ENCODE assay signal across 23 cellular contexts in genomic region chr7:143048827-143049226, GRCh38. TPM values are rescaled to one million over a fixed set of nuclear protein-coding genes. Genes with fewer than 3 reads are reported as not detected.
DNase-seq lines count a peak whose midpoint lies in the region; ATAC-seq and TF ChIP-seq lines count a peak whose summit lies in the region.
"Had no signal": no experiment of that assay in that cellular context is flagged by ENCODE, and none has a peak within 500 bp of the region (broad histone marks: within the 10 kb centered on the region; RNA-seq: fewer than 3 reads in every experiment).

No MANE protein-coding gene starts in this region.

- H3K9ac ChIP-seq in BLaER1 treated with 17β-estradiol and CSF1 and Interleukin-3, amounts not matched to agents 10 nM and 100 nM: no peak overlapping the region; a peak in 1 of 22 replicates
- no peak overlapping the region for H3K9ac ChIP-seq in mammary epithelial cell (ENCODE audit: insufficient read depth, low read length)

- H3K4me1 ChIP-seq in BLaER1 treated with 17β-estradiol and CSF1 and Interleukin-3, amounts not matched to agents 10 nM and 100 nM: peaks cover 31 to 51% (median 42%) of the 10 kb centered on the region in 10 experiments
- H3K4me1 ChIP-seq in mammary epithelial cell (ENCODE audit: insufficient read depth, low read length) (no peaks in the 10 kb centered on the region), psoas muscle (no peaks in the 10 kb centered on the region)

- peak overlapping the region; percentile 71 to 92 (median 86) for H3K4me2 ChIP-seq in BLaER1 treated with 17β-estradiol and CSF1 and Interleukin-3, amounts not matched to agents 10 nM and 100 nM
- no peak overlapping the region for H3K4me2 ChIP-seq in mammary epithelial cell (ENCODE audit: insufficient read depth, low read depth, low read length)

- dilution Hi-C loops in mammary epithelial cell (cut with HindIII; ENCODE audit: low sequenced_read_pairs): no loop called here

- BruUV-seq in mammary epithelial cell (replicated peaks; lab: Mats Ljungman, UMichigan): no TSS peak

- H2AFZ ChIP-seq in mammary epithelial cell (ENCODE audit: low read depth, low read length): no peak overlapping the region

- no peaks in the 10 kb centered on the region for H4K20me1 ChIP-seq in BLaER1 treated with 17β-estradiol and CSF1 and Interleukin-3, amounts not matched to agents 10 nM and 100 nM
- H4K20me1 ChIP-seq in mammary epithelial cell (ENCODE audit: insufficient read depth, low read length): no peaks in the 10 kb centered on the region

- in situ Hi-C loops in mammary epithelial cell (cut with MboI; ENCODE audit: low sequenced_read_pairs in 2 of 2): no loop called here

- ATAC-seq in psoas muscle (no peak), HG03342 (IDR thresholded peaks at IDR 0.05; ENCODE audit: unreplicated experiment) (no peak), HG03571 (IDR thresholded peaks at IDR 0.05; ENCODE audit: unreplicated experiment) (no peak)
- ATAC-seq: stimulated activated memory B cell treated with anti-CD40 and anti-IgM and Interleukin-4, amounts not matched to agents 10 μg/mL and 1 μg/mL and 100 μg/mL, for 72 hours had no signal

- intact Hi-C loops in mammary epithelial cell (cut with micrococcal nuclease): no loop called here
- intact Hi-C loops in psoas muscle (cut with DNase I): no loop called here

- H3K79me2 ChIP-seq in mammary epithelial cell (ENCODE audit: insufficient read depth, low read length): no peaks in the 10 kb centered on the region

- H3K9me3 ChIP-seq in BLaER1 treated with 17β-estradiol and CSF1 and Interleukin-3, amounts not matched to agents 10 nM and 100 nM (replicated peaks in 1 of 11): no peaks in the 10 kb centered on the region
- H3K9me3 ChIP-seq in mammary epithelial cell (replicated peaks; ENCODE audit: insufficient read depth, low read length) (no peaks in the 10 kb centered on the region), psoas muscle (no peaks in the 10 kb centered on the region)
- H3K9me3 ChIP-seq: right atrium auricular region, tibial artery had no signal

- CTCF ChIA-PET in mammary epithelial cell (lab: Charles Lee; ENCODE audit: low non-redundant PET): no interaction called here

- H3K27me3 ChIP-seq in BLaER1 treated with 17β-estradiol and CSF1 and Interleukin-3, amounts not matched to agents 10 nM and 100 nM: no peaks in the 10 kb centered on the region
- H3K27me3 ChIP-seq in mammary epithelial cell (ENCODE audit: insufficient read depth, low read length): no peaks in the 10 kb centered on the region
- H3K27me3 ChIP-seq in psoas muscle (ENCODE audit: insufficient read depth in 3 of 3, low read length in 2 of 3): peaks cover 0 to 3% (median 0%) of the 10 kb centered on the region in 3 donors
- H3K27me3 ChIP-seq: brain microvascular endothelial cell, right atrium auricular region, tibial artery had no signal

- peak overlapping the region in 2 of 10 experiments; percentile 8 to 28; a peak in 2 of 20 replicates for H3K4me3 ChIP-seq in BLaER1 treated with 17β-estradiol and CSF1 and Interleukin-3, amounts not matched to agents 10 nM and 100 nM
- H3K4me3 ChIP-seq in mammary epithelial cell (replicated peaks in 1 of 3; ENCODE audit: insufficient read depth in 1 of 3, low read depth in 2 of 3, low read length in 3 of 3) (no peak overlapping the region), psoas muscle (no peak overlapping the region)
- H3K4me3 ChIP-seq: right atrium auricular region, tibial artery had no signal

- DNase-seq in AG08395 (ENCODE audit: low spot score) (peak; percentile 8), mammary epithelial cell (peak; percentile 4), psoas muscle (no peak), NCI-H128 (lab: John Stamatoyannopoulos, UW; ENCODE audit: unreplicated experiment) (no peak)
- DNase-seq: activated CD4-positive, CD25-positive, alpha-beta regulatory T cell; brain microvascular endothelial cell; cortex of kidney; DND-41; hypothalamus; naive B cell; NCI-H1417 treated with DMSO at 0.1 percent for 48 hours; NCI-H524; T-helper 9 cell; tibial artery had no signal

- peak overlapping the region in 3 of 11 experiments; percentile 3 to 47 (median 24); a peak in 4 of 22 replicates for H3K27ac ChIP-seq in BLaER1 treated with 17β-estradiol and CSF1 and Interleukin-3, amounts not matched to agents 10 nM and 100 nM
- no peak overlapping the region for H3K27ac ChIP-seq in mammary epithelial cell (ENCODE audit: insufficient read depth, low read depth, low read length)
- peak overlapping the region; percentile 46 for H3K27ac ChIP-seq in psoas muscle
- H3K27ac ChIP-seq: brain microvascular endothelial cell, tibial artery had no signal

- TF ChIP-seq CTCF in mammary epithelial cell (conservative IDR thresholded peaks at IDR 0.05 in 1 of 2, IDR thresholded peaks at IDR 0.05 in 1 of 2; ENCODE audit: extremely low read depth in 1 of 2, insufficient read depth in 1 of 2, low read depth in 1 of 2, low read length in 2 of 2): no peak
- TF ChIP-seq CTCF in psoas muscle (IDR thresholded peaks at IDR 0.05): no peak

- no peaks in the 10 kb centered on the region for H3K36me3 ChIP-seq in BLaER1 treated with 17β-estradiol and CSF1 and Interleukin-3, amounts not matched to agents 10 nM and 100 nM
- no peaks in the 10 kb centered on the region for H3K36me3 ChIP-seq in mammary epithelial cell (ENCODE audit: insufficient read depth, low read length)
- H3K36me3 ChIP-seq in psoas muscle (ENCODE audit: insufficient read depth in 1 of 2, low read depth in 1 of 2): no peaks in the 10 kb centered on the region
- H3K36me3 ChIP-seq: brain microvascular endothelial cell, right atrium auricular region, tibial artery had no signal

RNA-seq across cellular contexts. Expression of gene OR6V1, which starts 3.3 kb away (rescaled TPM):
- total RNA-seq in mammary epithelial cell: not detected
- not detected for polyA plus RNA-seq in mammary epithelial cell
- polyA minus RNA-seq in mammary epithelial cell: not detected
- not detected for total RNA-seq in psoas muscle
- polyA plus RNA-seq in psoas muscle: not detected
- total RNA-seq: activated CD8-positive, alpha-beta memory T cell treated with anti-CD3 and anti-CD28 coated beads for 36 hours; fibroblast of villous mesenchyme; omental fat pad; right atrium auricular region had no signal
- polyA plus RNA-seq: keratinocyte had no signal

RNA-seq across cellular contexts. Expression of gene OR9A2, which starts 21.9 kb away (rescaled TPM):
- total RNA-seq in mammary epithelial cell (not detected), psoas muscle (not detected)
- polyA plus RNA-seq in mammary epithelial cell (not detected), psoas muscle (not detected)
- not detected for polyA minus RNA-seq in mammary epithelial cell
- total RNA-seq: activated CD8-positive, alpha-beta memory T cell treated with anti-CD3 and anti-CD28 coated beads for 36 hours; fibroblast of villous mesenchyme; omental fat pad; right atrium auricular region had no signal
- polyA plus RNA-seq: keratinocyte had no signal

Comparison
In these comparisons a context has a peak if more than half of its experiments do, and no peak if none do; other contexts are left out.
1. DNase-seq: peak in AG08395 (single experiment) and mammary epithelial cell (single experiment); none in psoas muscle (0 of 2) and NCI-H128 (single experiment).